In the genomic region with DNA sequence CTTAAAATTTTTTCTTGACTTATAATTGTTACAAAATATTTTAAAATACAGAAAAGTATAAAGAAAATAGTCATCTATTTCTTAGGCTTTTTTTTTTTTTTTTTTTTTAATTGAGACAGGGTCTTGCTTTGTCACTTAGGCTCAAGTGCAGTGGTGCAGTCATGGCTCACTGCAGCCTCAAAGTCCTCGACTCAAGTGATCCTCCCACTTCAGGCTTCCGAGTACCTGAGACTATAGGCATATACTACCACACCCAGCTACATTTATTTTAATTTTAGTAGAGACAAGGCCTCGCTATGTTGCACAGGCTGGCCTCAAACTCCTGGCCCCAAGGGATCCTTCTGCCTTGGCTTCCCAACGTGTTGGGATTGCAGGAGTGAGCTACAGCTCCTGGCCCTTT, we compare ENCODE assay signal across 1 cellular context.
TF ChIP-seq lines count a peak whose summit lies in the region.

No MANE protein-coding gene starts in this region.

TF ChIP-seq in GM23338, 12 proteins besides CTCF, POLR2A, EP300 and RAD21:
- TF ChIP-seq, protein P1, sequence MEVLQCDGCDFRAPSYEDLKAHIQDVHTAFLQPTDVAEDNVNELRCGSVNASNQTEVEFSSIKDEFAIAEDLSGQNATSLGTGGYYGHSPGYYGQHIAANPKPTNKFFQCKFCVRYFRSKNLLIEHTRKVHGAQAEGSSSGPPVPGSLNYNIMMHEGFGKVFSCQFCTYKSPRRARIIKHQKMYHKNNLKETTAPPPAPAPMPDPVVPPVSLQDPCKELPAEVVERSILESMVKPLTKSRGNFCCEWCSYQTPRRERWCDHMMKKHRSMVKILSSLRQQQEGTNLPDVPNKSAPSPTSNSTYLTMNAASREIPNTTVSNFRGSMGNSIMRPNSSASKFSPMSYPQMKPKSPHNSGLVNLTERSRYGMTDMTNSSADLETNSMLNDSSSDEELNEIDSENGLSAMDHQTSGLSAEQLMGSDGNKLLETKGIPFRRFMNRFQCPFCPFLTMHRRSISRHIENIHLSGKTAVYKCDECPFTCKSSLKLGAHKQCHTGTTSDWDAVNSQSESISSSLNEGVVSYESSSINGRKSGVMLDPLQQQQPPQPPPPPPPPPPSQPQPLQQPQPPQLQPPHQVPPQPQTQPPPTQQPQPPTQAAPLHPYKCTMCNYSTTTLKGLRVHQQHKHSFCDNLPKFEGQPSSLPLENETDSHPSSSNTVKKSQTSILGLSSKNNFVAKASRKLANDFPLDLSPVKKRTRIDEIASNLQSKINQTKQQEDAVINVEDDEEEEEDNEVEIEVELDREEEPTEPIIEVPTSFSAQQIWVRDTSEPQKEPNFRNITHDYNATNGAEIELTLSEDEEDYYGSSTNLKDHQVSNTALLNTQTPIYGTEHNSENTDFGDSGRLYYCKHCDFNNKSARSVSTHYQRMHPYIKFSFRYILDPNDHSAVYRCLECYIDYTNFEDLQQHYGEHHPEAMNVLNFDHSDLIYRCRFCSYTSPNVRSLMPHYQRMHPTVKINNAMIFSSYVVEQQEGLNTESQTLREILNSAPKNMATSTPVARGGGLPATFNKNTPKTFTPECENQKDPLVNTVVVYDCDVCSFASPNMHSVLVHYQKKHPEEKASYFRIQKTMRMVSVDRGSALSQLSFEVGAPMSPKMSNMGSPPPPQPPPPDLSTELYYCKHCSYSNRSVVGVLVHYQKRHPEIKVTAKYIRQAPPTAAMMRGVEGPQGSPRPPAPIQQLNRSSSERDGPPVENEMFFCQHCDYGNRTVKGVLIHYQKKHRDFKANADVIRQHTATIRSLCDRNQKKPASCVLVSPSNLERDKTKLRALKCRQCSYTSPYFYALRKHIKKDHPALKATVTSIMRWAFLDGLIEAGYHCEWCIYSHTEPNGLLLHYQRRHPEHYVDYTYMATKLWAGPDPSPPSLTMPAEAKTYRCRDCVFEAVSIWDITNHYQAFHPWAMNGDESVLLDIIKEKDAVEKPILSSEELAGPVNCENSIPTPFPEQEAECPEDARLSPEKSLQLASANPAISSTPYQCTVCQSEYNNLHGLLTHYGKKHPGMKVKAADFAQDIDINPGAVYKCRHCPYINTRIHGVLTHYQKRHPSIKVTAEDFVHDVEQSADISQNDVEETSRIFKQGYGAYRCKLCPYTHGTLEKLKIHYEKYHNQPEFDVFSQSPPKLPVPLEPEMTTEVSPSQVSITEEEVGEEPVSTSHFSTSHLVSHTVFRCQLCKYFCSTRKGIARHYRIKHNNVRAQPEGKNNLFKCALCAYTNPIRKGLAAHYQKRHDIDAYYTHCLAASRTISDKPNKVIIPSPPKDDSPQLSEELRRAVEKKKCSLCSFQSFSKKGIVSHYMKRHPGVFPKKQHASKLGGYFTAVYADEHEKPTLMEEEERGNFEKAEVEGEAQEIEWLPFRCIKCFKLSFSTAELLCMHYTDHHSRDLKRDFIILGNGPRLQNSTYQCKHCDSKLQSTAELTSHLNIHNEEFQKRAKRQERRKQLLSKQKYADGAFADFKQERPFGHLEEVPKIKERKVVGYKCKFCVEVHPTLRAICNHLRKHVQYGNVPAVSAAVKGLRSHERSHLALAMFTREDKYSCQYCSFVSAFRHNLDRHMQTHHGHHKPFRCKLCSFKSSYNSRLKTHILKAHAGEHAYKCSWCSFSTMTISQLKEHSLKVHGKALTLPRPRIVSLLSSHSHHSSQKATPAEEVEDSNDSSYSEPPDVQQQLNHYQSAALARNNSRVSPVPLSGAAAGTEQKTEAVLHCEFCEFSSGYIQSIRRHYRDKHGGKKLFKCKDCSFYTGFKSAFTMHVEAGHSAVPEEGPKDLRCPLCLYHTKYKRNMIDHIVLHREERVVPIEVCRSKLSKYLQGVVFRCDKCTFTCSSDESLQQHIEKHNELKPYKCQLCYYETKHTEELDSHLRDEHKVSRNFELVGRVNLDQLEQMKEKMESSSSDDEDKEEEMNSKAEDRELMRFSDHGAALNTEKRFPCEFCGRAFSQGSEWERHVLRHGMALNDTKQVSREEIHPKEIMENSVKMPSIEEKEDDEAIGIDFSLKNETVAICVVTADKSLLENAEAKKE (CRISPR knock-in tag; IDR thresholded peaks at IDR 0.05), result no peak
- TF ChIP-seq, protein P2, sequence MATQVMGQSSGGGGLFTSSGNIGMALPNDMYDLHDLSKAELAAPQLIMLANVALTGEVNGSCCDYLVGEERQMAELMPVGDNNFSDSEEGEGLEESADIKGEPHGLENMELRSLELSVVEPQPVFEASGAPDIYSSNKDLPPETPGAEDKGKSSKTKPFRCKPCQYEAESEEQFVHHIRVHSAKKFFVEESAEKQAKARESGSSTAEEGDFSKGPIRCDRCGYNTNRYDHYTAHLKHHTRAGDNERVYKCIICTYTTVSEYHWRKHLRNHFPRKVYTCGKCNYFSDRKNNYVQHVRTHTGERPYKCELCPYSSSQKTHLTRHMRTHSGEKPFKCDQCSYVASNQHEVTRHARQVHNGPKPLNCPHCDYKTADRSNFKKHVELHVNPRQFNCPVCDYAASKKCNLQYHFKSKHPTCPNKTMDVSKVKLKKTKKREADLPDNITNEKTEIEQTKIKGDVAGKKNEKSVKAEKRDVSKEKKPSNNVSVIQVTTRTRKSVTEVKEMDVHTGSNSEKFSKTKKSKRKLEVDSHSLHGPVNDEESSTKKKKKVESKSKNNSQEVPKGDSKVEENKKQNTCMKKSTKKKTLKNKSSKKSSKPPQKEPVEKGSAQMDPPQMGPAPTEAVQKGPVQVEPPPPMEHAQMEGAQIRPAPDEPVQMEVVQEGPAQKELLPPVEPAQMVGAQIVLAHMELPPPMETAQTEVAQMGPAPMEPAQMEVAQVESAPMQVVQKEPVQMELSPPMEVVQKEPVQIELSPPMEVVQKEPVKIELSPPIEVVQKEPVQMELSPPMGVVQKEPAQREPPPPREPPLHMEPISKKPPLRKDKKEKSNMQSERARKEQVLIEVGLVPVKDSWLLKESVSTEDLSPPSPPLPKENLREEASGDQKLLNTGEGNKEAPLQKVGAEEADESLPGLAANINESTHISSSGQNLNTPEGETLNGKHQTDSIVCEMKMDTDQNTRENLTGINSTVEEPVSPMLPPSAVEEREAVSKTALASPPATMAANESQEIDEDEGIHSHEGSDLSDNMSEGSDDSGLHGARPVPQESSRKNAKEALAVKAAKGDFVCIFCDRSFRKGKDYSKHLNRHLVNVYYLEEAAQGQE (IDR thresholded peaks at IDR 0.05; ENCODE audit: unreplicated experiment), result no peak
- 0 out of 2 replicates have a peak, but pooled peaks have one; percentile 11 for TF ChIP-seq POLR2AphosphoS5 (IDR thresholded peaks at IDR 0.05; ENCODE audit: low read depth)
